1 cellular context compared by ENCODE assay signal in the genomic region with DNA sequence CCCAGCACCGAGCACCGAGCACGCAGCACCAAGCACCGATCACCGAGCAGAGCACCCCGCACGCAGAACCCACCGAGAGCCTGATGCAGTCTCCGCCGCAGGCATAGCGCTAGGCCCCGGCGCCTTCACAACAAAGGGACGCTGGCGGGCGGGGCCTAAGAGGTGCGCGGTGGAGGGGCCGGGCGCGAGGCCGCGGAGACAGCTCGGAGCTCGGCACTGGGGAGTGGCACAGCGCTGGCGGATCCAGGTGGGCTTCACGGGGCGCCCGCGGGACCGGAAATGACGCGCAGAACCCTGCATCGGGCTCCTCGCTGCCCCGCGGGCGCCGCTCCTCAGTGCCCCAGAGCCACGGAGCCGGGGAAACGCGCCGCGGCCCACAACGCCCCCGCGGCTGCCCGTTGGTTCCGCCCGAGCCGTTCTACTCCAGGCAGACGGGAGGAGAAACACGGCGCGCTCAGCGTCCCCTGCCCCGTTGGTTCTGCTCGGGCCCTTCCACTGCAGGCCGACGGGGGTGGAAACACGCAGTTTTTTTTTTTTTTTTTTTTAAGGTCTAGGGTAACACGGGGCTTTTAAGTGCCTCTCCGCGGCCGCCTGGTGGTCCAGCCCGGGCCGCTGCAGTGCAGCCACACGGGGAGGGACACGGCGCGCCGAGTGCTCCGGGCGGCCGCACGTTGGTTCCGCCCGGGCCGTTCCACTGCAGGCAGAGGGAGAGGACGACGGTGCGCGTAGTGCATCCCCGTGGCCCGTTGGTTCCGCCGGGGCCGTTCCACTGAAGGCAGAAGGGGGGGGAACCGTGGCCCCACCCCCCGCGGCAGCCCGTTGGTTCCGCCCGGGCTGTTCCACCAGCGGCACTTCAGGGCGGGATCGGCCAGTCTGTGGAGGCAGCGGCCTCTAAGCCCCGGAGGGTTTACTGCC.
A peak's percentile ranks its signal among the peaks of the same experiment; 100 is the strongest.
TF ChIP-seq lines count a peak whose summit lies in the region.
"Not testable (repeated sequence)": the region's sequence is repeated elsewhere in the genome, so short reads cannot be mapped to it uniquely, and the experiment has no call there.

No MANE protein-coding gene starts in this region.

TF ChIP-seq in K562, 482 proteins besides CTCF, POLR2A, EP300 and RAD21 (continues in another document):
- 0 out of 2 replicates have a peak, but pooled peaks have one; percentile 29 for TF ChIP-seq RNF2 (IDR thresholded peaks at IDR 0.05)
- TF ChIP-seq SIX5 (IDR thresholded peaks at IDR 0.05; ENCODE audit: borderline replicate concordance in 1 of 2, insufficient read depth in 1 of 2, low read depth in 1 of 2, low read length in 2 of 2): peak; percentile 64; a peak in 3 of 4 replicates
- peak in 1 of 2 experiments; percentile 55; a peak in 2 of 4 replicates for TF ChIP-seq TRIM24 (IDR thresholded peaks at IDR 0.05)
- TF ChIP-seq CREB1 (IDR thresholded peaks at IDR 0.05); TOE1 (CRISPR knock-in tag; IDR thresholded peaks at IDR 0.05; ENCODE audit: borderline replicate concordance, low read depth); JUND (tag; IDR thresholded peaks at IDR 0.05; ENCODE audit: borderline replicate concordance, low read depth, low read length): not testable (repeated sequence)
- peak; percentile 51; the same call in 1 of the 2 replicates for TF ChIP-seq CREB1 (CRISPR knock-in tag; IDR thresholded peaks at IDR 0.05)
- peak; percentile 77 for TF ChIP-seq HNRNPLL (IDR thresholded peaks at IDR 0.05; ENCODE audit: low read depth, low read length, poor library complexity, severe bottlenecking)
- TF ChIP-seq, protein P1, sequence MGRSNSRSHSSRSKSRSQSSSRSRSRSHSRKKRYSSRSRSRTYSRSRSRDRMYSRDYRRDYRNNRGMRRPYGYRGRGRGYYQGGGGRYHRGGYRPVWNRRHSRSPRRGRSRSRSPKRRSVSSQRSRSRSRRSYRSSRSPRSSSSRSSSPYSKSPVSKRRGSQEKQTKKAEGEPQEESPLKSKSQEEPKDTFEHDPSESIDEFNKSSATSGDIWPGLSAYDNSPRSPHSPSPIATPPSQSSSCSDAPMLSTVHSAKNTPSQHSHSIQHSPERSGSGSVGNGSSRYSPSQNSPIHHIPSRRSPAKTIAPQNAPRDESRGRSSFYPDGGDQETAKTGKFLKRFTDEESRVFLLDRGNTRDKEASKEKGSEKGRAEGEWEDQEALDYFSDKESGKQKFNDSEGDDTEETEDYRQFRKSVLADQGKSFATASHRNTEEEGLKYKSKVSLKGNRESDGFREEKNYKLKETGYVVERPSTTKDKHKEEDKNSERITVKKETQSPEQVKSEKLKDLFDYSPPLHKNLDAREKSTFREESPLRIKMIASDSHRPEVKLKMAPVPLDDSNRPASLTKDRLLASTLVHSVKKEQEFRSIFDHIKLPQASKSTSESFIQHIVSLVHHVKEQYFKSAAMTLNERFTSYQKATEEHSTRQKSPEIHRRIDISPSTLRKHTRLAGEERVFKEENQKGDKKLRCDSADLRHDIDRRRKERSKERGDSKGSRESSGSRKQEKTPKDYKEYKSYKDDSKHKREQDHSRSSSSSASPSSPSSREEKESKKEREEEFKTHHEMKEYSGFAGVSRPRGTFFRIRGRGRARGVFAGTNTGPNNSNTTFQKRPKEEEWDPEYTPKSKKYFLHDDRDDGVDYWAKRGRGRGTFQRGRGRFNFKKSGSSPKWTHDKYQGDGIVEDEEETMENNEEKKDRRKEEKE (IDR thresholded peaks at IDR 0.05; ENCODE audit: borderline replicate concordance in 1 of 2, control insufficient read depth in 1 of 2, low read depth in 2 of 2, low read length in 1 of 2): peak in 1 of 2 experiments; percentile 93; a peak in 2 of 4 replicates
- peak; percentile 91 for TF ChIP-seq PCBP1 (IDR thresholded peaks at IDR 0.05; ENCODE audit: low read depth, low read length, poor library complexity, severe bottlenecking)
- TF ChIP-seq, protein P2, sequence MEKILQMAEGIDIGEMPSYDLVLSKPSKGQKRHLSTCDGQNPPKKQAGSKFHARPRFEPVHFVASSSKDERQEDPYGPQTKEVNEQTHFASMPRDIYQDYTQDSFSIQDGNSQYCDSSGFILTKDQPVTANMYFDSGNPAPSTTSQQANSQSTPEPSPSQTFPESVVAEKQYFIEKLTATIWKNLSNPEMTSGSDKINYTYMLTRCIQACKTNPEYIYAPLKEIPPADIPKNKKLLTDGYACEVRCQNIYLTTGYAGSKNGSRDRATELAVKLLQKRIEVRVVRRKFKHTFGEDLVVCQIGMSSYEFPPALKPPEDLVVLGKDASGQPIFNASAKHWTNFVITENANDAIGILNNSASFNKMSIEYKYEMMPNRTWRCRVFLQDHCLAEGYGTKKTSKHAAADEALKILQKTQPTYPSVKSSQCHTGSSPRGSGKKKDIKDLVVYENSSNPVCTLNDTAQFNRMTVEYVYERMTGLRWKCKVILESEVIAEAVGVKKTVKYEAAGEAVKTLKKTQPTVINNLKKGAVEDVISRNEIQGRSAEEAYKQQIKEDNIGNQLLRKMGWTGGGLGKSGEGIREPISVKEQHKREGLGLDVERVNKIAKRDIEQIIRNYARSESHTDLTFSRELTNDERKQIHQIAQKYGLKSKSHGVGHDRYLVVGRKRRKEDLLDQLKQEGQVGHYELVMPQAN (IDR thresholded peaks at IDR 0.05; ENCODE audit: borderline replicate concordance): 0 out of 2 replicates have a peak, but pooled peaks have one; percentile 30
- TF ChIP-seq TOE1 (IDR thresholded peaks at IDR 0.05; ENCODE audit: borderline replicate concordance): peak; percentile 89
- TF ChIP-seq, protein P3, sequence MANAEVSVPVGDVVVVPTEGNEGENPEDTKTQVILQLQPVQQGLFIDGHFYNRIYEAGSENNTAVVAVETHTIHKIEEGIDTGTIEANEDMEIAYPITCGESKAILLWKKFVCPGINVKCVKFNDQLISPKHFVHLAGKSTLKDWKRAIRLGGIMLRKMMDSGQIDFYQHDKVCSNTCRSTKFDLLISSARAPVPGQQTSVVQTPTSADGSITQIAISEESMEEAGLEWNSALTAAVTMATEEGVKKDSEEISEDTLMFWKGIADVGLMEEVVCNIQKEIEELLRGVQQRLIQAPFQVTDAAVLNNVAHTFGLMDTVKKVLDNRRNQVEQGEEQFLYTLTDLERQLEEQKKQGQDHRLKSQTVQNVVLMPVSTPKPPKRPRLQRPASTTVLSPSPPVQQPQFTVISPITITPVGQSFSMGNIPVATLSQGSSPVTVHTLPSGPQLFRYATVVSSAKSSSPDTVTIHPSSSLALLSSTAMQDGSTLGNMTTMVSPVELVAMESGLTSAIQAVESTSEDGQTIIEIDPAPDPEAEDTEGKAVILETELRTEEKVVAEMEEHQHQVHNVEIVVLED (CRISPR knock-in tag; IDR thresholded peaks at IDR 0.05): 0 out of 2 replicates have a peak, but pooled peaks have one; percentile 30
- TF ChIP-seq, protein P4, sequence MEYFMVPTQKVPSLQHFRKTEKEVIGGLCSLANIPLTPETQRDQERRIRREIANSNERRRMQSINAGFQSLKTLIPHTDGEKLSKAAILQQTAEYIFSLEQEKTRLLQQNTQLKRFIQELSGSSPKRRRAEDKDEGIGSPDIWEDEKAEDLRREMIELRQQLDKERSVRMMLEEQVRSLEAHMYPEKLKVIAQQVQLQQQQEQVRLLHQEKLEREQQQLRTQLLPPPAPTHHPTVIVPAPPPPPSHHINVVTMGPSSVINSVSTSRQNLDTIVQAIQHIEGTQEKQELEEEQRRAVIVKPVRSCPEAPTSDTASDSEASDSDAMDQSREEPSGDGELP (CRISPR knock-in tag; IDR thresholded peaks at IDR 0.05; ENCODE audit: borderline replicate concordance): peak; percentile 82
- TF ChIP-seq BHLHE40 (IDR thresholded peaks at IDR 0.05; ENCODE audit: low read length): peak; percentile 84
- TF ChIP-seq SIN3B (IDR thresholded peaks at IDR 0.05; ENCODE audit: low read depth): 0 out of 2 replicates have a peak, but pooled peaks have one; percentile 39
- peak in 1 of 2 experiments; percentile 99; a peak in 2 of 4 replicates for TF ChIP-seq NONO (IDR thresholded peaks at IDR 0.05; ENCODE audit: low read depth in 2 of 2, low read length in 1 of 2)
- TF ChIP-seq, protein P5, sequence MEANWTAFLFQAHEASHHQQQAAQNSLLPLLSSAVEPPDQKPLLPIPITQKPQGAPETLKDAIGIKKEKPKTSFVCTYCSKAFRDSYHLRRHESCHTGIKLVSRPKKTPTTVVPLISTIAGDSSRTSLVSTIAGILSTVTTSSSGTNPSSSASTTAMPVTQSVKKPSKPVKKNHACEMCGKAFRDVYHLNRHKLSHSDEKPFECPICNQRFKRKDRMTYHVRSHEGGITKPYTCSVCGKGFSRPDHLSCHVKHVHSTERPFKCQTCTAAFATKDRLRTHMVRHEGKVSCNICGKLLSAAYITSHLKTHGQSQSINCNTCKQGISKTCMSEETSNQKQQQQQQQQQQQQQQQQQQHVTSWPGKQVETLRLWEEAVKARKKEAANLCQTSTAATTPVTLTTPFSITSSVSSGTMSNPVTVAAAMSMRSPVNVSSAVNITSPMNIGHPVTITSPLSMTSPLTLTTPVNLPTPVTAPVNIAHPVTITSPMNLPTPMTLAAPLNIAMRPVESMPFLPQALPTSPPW (CRISPR knock-in tag; IDR thresholded peaks at IDR 0.05): peak; percentile 40
- TF ChIP-seq CC2D1A (IDR thresholded peaks at IDR 0.05): peak; percentile 59; the same call in 1 of the 2 replicates
- TF ChIP-seq ATF7 (IDR thresholded peaks at IDR 0.05): peak; percentile 100
- TF ChIP-seq EP400 (IDR thresholded peaks at IDR 0.05): peak; percentile 63
- peak; percentile 30; the same call in 1 of the 2 replicates for TF ChIP-seq POLR2G (IDR thresholded peaks at IDR 0.05; ENCODE audit: low read depth, low read length)
- TF ChIP-seq PRMT5 (CRISPR knock-in tag; IDR thresholded peaks at IDR 0.05): peak; percentile 87; the same call in 1 of the 2 replicates
- peak; percentile 89 for TF ChIP-seq JUND (IDR thresholded peaks at IDR 0.05; ENCODE audit: borderline replicate concordance, low read depth, low read length)
- TF ChIP-seq, protein P6, sequence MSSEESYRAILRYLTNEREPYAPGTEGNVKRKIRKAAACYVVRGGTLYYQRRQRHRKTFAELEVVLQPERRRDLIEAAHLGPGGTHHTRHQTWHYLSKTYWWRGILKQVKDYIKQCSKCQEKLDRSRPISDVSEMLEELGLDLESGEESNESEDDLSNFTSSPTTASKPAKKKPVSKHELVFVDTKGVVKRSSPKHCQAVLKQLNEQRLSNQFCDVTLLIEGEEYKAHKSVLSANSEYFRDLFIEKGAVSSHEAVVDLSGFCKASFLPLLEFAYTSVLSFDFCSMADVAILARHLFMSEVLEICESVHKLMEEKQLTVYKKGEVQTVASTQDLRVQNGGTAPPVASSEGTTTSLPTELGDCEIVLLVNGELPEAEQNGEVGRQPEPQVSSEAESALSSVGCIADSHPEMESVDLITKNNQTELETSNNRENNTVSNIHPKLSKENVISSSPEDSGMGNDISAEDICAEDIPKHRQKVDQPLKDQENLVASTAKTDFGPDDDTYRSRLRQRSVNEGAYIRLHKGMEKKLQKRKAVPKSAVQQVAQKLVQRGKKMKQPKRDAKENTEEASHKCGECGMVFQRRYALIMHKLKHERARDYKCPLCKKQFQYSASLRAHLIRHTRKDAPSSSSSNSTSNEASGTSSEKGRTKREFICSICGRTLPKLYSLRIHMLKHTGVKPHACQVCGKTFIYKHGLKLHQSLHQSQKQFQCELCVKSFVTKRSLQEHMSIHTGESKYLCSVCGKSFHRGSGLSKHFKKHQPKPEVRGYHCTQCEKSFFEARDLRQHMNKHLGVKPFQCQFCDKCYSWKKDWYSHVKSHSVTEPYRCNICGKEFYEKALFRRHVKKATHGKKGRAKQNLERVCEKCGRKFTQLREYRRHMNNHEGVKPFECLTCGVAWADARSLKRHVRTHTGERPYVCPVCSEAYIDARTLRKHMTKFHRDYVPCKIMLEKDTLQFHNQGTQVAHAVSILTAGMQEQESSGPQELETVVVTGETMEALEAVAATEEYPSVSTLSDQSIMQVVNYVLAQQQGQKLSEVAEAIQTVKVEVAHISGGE (CRISPR knock-in tag; IDR thresholded peaks at IDR 0.05): peak in 1 of 3 experiments; percentile 33; a peak in 2 of 6 replicates
- peak; percentile 85 for TF ChIP-seq TCF7L2 (IDR thresholded peaks at IDR 0.05; ENCODE audit: low read depth, low read length)
- 0 out of 2 replicates have a peak, but pooled peaks have one; percentile 23 for TF ChIP-seq MCM3 (IDR thresholded peaks at IDR 0.05)
- peak in 1 of 2 experiments; percentile 100; a peak in 2 of 4 replicates for TF ChIP-seq FOXK2 (conservative IDR thresholded peaks at IDR 0.05 in 1 of 2, IDR thresholded peaks at IDR 0.05 in 1 of 2; ENCODE audit: low read depth in 2 of 2)
- TF ChIP-seq, protein P7, sequence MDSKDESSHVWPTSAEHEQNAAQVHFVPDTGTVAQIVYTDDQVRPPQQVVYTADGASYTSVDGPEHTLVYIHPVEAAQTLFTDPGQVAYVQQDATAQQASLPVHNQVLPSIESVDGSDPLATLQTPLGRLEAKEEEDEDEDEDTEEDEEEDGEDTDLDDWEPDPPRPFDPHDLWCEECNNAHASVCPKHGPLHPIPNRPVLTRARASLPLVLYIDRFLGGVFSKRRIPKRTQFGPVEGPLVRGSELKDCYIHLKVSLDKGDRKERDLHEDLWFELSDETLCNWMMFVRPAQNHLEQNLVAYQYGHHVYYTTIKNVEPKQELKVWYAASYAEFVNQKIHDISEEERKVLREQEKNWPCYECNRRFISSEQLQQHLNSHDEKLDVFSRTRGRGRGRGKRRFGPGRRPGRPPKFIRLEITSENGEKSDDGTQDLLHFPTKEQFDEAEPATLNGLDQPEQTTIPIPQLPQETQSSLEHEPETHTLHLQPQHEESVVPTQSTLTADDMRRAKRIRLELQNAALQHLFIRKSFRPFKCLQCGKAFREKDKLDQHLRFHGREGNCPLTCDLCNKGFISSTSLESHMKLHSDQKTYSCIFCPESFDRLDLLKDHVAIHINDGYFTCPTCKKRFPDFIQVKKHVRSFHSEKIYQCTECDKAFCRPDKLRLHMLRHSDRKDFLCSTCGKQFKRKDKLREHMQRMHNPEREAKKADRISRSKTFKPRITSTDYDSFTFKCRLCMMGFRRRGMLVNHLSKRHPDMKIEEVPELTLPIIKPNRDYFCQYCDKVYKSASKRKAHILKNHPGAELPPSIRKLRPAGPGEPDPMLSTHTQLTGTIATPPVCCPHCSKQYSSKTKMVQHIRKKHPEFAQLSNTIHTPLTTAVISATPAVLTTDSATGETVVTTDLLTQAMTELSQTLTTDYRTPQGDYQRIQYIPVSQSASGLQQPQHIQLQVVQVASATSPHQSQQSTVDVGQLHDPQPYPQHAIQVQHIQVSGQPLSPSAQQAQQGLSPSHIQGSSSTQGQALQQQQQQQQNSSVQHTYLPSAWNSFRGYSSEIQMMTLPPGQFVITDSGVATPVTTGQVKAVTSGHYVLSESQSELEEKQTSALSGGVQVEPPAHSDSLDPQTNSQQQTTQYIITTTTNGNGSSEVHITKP (IDR thresholded peaks at IDR 0.05; ENCODE audit: partially characterized antibody): peak; percentile 99
- peak; percentile 78 for TF ChIP-seq ASH1L (IDR thresholded peaks at IDR 0.05; ENCODE audit: borderline replicate concordance, low read depth, partially characterized antibody)
- TF ChIP-seq RB1 (IDR thresholded peaks at IDR 0.05; ENCODE audit: low read depth): peak; percentile 74
- TF ChIP-seq, protein P8, sequence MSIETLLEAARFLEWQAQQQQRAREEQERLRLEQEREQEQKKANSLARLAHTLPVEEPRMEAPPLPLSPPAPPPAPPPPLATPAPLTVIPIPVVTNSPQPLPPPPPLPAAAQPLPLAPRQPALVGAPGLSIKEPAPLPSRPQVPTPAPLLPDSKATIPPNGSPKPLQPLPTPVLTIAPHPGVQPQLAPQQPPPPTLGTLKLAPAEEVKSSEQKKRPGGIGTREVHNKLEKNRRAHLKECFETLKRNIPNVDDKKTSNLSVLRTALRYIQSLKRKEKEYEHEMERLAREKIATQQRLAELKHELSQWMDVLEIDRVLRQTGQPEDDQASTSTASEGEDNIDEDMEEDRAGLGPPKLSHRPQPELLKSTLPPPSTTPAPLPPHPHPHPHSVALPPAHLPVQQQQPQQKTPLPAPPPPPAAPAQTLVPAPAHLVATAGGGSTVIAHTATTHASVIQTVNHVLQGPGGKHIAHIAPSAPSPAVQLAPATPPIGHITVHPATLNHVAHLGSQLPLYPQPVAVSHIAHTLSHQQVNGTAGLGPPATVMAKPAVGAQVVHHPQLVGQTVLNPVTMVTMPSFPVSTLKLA (conservative IDR thresholded peaks at IDR 0.05): peak; percentile 51 to 70; a peak in 3 of 4 replicates
- peak; percentile 76 for TF ChIP-seq CXXC5 (CRISPR knock-in tag; IDR thresholded peaks at IDR 0.05)
